10 cellular contexts compared by ENCODE assay signal in the genomic region with DNA sequence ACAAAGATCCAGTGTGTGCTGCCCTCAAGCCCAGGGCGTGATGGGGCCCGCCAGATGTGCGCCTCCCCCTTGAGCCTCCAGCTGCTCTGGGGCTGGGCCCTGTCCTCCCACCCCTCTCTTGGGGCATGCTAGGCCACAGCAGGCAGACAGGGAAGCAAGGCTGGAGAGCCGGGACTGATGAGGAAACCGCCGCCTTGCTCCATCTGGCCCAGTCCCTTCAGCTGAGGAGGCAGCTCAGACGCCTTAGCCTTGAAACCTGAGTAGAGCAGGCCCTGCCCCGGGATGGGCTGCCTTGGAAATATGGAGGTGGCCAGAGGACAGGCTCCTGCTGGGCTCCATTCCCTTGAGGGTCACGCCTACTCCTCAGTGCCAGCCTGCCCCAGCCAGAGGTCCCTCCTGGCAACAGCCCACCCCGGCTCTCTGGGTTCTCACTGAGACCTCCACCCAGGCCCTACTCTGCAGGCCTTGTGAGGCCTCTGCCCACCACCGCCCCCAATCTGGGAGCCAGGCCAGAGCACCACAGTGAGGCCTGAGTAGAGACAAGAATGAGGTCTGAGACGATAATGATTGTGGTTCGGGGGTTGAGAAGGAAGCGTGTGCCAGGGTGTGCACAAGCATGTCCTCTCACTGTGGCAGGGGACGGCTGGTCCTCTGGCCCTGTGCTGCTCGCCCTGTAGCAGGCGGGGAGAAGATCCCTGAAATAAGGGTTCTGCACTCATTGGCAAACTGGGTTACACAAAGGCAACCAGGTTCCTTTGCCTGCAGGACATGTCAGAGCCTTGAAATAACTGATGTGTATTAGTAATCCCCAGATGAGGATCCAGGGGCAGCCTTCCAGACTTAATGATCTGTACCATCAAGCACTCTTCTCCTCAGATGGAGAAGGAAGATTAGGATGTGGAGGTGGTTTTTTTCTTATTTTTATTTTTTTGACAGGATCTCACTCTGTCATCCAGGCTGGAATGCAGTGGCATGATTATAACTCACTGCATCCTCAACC. TPM values are rescaled to one million over a fixed set of nuclear protein-coding genes. Genes with fewer than 3 reads are reported as not detected.
DNase-seq lines count a peak whose midpoint lies in the region; ATAC-seq and TF ChIP-seq lines count a peak whose summit lies in the region.
"Had no signal": no experiment of that assay in that cellular context is flagged by ENCODE, and none has a peak within 500 bp of the region (broad histone marks: within the 10 kb centered on the region; RNA-seq: fewer than 3 reads in every experiment).

No MANE protein-coding gene starts in this region.

- H3K9me3 Mint-ChIP-seq in memory B cell: no peaks in the 10 kb centered on the region
- H3K9me3 Mint-ChIP-seq in activated T-helper 1 cell treated with anti-CD3 and anti-CD28 coated beads, Interleukin-12 subunit alpha, Interleukin-12 subunit beta, Interleukin-2, Interleukin-4 antibody, amounts not matched to agents 30 ng/mL and 10 ng/mL and 1 ng/mL, durations not matched to agents 14 hours and 24 hours and 36 hours: no peaks in the 10 kb centered on the region
- no peaks in the 10 kb centered on the region for H3K9me3 Mint-ChIP-seq in type B pancreatic cell

- intact Hi-C loops in activated T-helper 1 cell treated with anti-CD3 and anti-CD28 coated beads, Interleukin-12 subunit alpha, Interleukin-12 subunit beta, Interleukin-2, Interleukin-4 antibody, amounts not matched to agents 30 ng/mL and 10 ng/mL and 1 ng/mL, durations not matched to agents 14 hours and 24 hours and 36 hours (cut with micrococcal nuclease): no loop called here

- H3K4me3 Mint-ChIP-seq in memory B cell: no peak overlapping the region
- H3K4me3 Mint-ChIP-seq in activated T-helper 1 cell treated with anti-CD3 and anti-CD28 coated beads, Interleukin-12 subunit alpha, Interleukin-12 subunit beta, Interleukin-2, Interleukin-4 antibody, amounts not matched to agents 30 ng/mL and 10 ng/mL and 1 ng/mL, durations not matched to agents 14 hours and 24 hours and 36 hours: no peak overlapping the region
- no peak overlapping the region for H3K4me3 Mint-ChIP-seq in type B pancreatic cell

- H3K27ac ChIP-seq in KOPT-K1 (ENCODE audit: low read depth, low read length, poor library complexity, severe bottlenecking): peak overlapping the region; percentile 54
- peak overlapping the region; percentile 100 for H3K27ac ChIP-seq in temporal lobe (ENCODE audit: low read depth, low read length)
- H3K27ac ChIP-seq: HL-60 had no signal

- DNase-seq in choroid plexus epithelial cell (ENCODE audit: low read depth): peak; percentile 80
- no peak for DNase-seq in memory B cell (ENCODE audit: low spot score in 2 of 2)
- DNase-seq in DMS53 treated with DMSO at 0.1 percent for 48 hours (lab: John Stamatoyannopoulos, UW; ENCODE audit: unreplicated experiment): no peak
- DNase-seq in activated T-helper 1 cell treated with anti-CD3 and anti-CD28 coated beads, Interleukin-12 subunit alpha, Interleukin-12 subunit beta, Interleukin-2, Interleukin-4 antibody, amounts not matched to agents 30 ng/mL and 10 ng/mL and 1 ng/mL, durations not matched to agents 14 hours and 24 hours and 36 hours (ENCODE audit: low spot score): no peak
- DNase-seq in type B pancreatic cell (ENCODE audit: extremely low spot score, unreplicated experiment): no peak
- DNase-seq: central memory CD4-positive, alpha-beta T cell; NCI-H2107 had no signal

- no peak for TF ChIP-seq CTCF in choroid plexus epithelial cell (conservative IDR thresholded peaks at IDR 0.05; ENCODE audit: low read depth, low read length)
- no peak for TF ChIP-seq CTCF in type B pancreatic cell (conservative IDR thresholded peaks at IDR 0.05)

- peak overlapping the region; percentile 39 for H3K27ac Mint-ChIP-seq in memory B cell
- no peak overlapping the region for H3K27ac Mint-ChIP-seq in activated T-helper 1 cell treated with anti-CD3 and anti-CD28 coated beads, Interleukin-12 subunit alpha, Interleukin-12 subunit beta, Interleukin-2, Interleukin-4 antibody, amounts not matched to agents 30 ng/mL and 10 ng/mL and 1 ng/mL, durations not matched to agents 14 hours and 24 hours and 36 hours
- no peak overlapping the region for H3K27ac Mint-ChIP-seq in type B pancreatic cell

- H3K36me3 ChIP-seq in KOPT-K1 (ENCODE audit: insufficient read depth, low read length): peaks cover 47% of the 10 kb centered on the region; the same call in 1 of the 2 replicates

- ATAC-seq in memory B cell (ENCODE audit: low read depth): no peak

- no peak overlapping the region for H3K4me3 ChIP-seq in choroid plexus epithelial cell (ENCODE audit: low read depth, low read length)

- H3K27me3 Mint-ChIP-seq in memory B cell (no peaks in the 10 kb centered on the region), type B pancreatic cell (no peaks in the 10 kb centered on the region)
- H3K27me3 Mint-ChIP-seq in activated T-helper 1 cell treated with anti-CD3 and anti-CD28 coated beads, Interleukin-12 subunit alpha, Interleukin-12 subunit beta, Interleukin-2, Interleukin-4 antibody, amounts not matched to agents 30 ng/mL and 10 ng/mL and 1 ng/mL, durations not matched to agents 14 hours and 24 hours and 36 hours (ENCODE audit: insufficient read depth): peaks cover 13% of the 10 kb centered on the region

- H3K4me1 Mint-ChIP-seq in memory B cell (peaks cover 36% of the 10 kb centered on the region), type B pancreatic cell (ENCODE audit: unreplicated experiment) (peaks cover 31% of the 10 kb centered on the region)
- no peaks in the 10 kb centered on the region for H3K4me1 Mint-ChIP-seq in activated T-helper 1 cell treated with anti-CD3 and anti-CD28 coated beads, Interleukin-12 subunit alpha, Interleukin-12 subunit beta, Interleukin-2, Interleukin-4 antibody, amounts not matched to agents 30 ng/mL and 10 ng/mL and 1 ng/mL, durations not matched to agents 14 hours and 24 hours and 36 hours (ENCODE audit: low read depth)

- H3K9me3 ChIP-seq in KOPT-K1 (ENCODE audit: insufficient read depth, low read length, poor library complexity, severe bottlenecking): no peaks in the 10 kb centered on the region

- H3K36me3 Mint-ChIP-seq in memory B cell: peaks cover 16% of the 10 kb centered on the region
- no peaks in the 10 kb centered on the region for H3K36me3 Mint-ChIP-seq in activated T-helper 1 cell treated with anti-CD3 and anti-CD28 coated beads, Interleukin-12 subunit alpha, Interleukin-12 subunit beta, Interleukin-2, Interleukin-4 antibody, amounts not matched to agents 30 ng/mL and 10 ng/mL and 1 ng/mL, durations not matched to agents 14 hours and 24 hours and 36 hours (ENCODE audit: low read depth)
- H3K36me3 Mint-ChIP-seq in type B pancreatic cell: peaks cover 14% of the 10 kb centered on the region

RNA-seq across cellular contexts. Expression of a gene that starts 30.9 kb away (rescaled TPM):
- 33.4 TPM for total RNA-seq in temporal lobe
- 0.88 and 1.7 TPM in 2 replicates for total RNA-seq in activated T-helper 1 cell treated with anti-CD3 and anti-CD28 coated beads, Interleukin-12 subunit alpha, Interleukin-12 subunit beta, Interleukin-2, Interleukin-4 antibody, amounts not matched to agents 30 ng/mL and 10 ng/mL and 1 ng/mL, durations not matched to agents 14 hours and 24 hours and 36 hours
- total RNA-seq in type B pancreatic cell (ENCODE audit: low replicate concordance): 46.7 and 58.6 TPM in 2 replicates

Comparison
In these comparisons a context has a peak if more than half of its experiments do, and no peak if none do; other contexts are left out.
1. RNA of a gene that starts 30.9 kb away (total RNA-seq): 46.7 to 58.6 TPM in type B pancreatic cell and 33.4 TPM in temporal lobe (single experiment); 0.88 to 1.7 TPM in activated T-helper 1 cell treated with anti-CD3 and anti-CD28 coated beads, Interleukin-12 subunit alpha, Interleukin-12 subunit beta, Interleukin-2, Interleukin-4 antibody, amounts not matched to agents 30 ng/mL and 10 ng/mL and 1 ng/mL, durations not matched to agents 14 hours and 24 hours and 36 hours; every median in the first group is over 10 times any median in the second.